7 cellular contexts compared by ENCODE assay signal in genomic region chr5:178130234-178130575, GRCh38. TPM values are rescaled to one million over a fixed set of nuclear protein-coding genes. Genes with fewer than 3 reads are reported as not detected.
A peak's percentile ranks its signal among the peaks of the same experiment; 100 is the strongest.
DNase-seq lines count a peak whose midpoint lies in the region; ATAC-seq and TF ChIP-seq lines count a peak whose summit lies in the region.
"Not testable (repeated sequence)": the region's sequence is repeated elsewhere in the genome, so short reads cannot be mapped to it uniquely, and the experiment has no call there.

No MANE protein-coding gene starts in this region.

- not testable (repeated sequence) for H3K9me3 ChIP-seq in ES-I3 (ENCODE audit: control insufficient read depth, insufficient read depth, low read length); mononuclear cell (ENCODE audit: low read depth, low read length); gastrocnemius medialis

- peak overlapping the region; percentile 75 for H3K4me3 ChIP-seq in mononuclear cell (ENCODE audit: low read length)
- peak overlapping the region; percentile 73 to 100 (median 89) for H3K4me3 ChIP-seq in gastrocnemius medialis

- POLR2A ChIA-PET in activated CD8-positive, alpha-beta T cell treated with anti-CD3 and anti-CD28 coated beads for 36 hours (lab: Charles Lee): interaction anchor here (1.1 to 6.0 kb wide), 3 partner anchors 10 to 54 kb away, joined by 4 to 44 read pairs (median 16); partner anchors contain the start of gene N4BP3

- peak overlapping the region; percentile 72 for H3K4me3 Mint-ChIP-seq in activated CD8-positive, alpha-beta T cell treated with anti-CD3 and anti-CD28 coated beads for 36 hours

- not testable (repeated sequence) for TF ChIP-seq CTCF in activated CD8-positive, alpha-beta T cell treated with anti-CD3 and anti-CD28 coated beads for 36 hours (IDR thresholded peaks at IDR 0.05); gastrocnemius medialis (IDR thresholded peaks at IDR 0.05 in 4 of 5, conservative IDR thresholded peaks at IDR 0.05 in 1 of 5)

- H3K27me3 ChIP-seq in mononuclear cell (ENCODE audit: insufficient read depth, low read length); gastrocnemius medialis: not testable (repeated sequence)

- in situ Hi-C loops in gastrocnemius medialis (cut with MboI; ENCODE audit: low sequenced_read_pairs in 4 of 4): not testable (repeated sequence)

- peak; percentile 51 for DNase-seq in NCI-H2171 treated with DMSO at 0.1 percent for 48 hours (lab: John Stamatoyannopoulos, UW)
- not testable (repeated sequence) for DNase-seq in activated CD8-positive, alpha-beta T cell treated with anti-CD3 and anti-CD28 coated beads for 36 hours; caudate nucleus (lab: John Stamatoyannopoulos, UW); Right ventricle myocardium inferior (ENCODE audit: missing footprints); gastrocnemius medialis

- not testable (repeated sequence) for H3K27me3 Mint-ChIP-seq in activated CD8-positive, alpha-beta T cell treated with anti-CD3 and anti-CD28 coated beads for 36 hours

- not testable (repeated sequence) for ATAC-seq in activated CD8-positive, alpha-beta T cell treated with anti-CD3 and anti-CD28 coated beads for 36 hours; gastrocnemius medialis
- ATAC-seq in Right ventricle myocardium inferior: peak; percentile 17

- peaks cover 12% of the 10 kb centered on the region for H3K36me3 Mint-ChIP-seq in activated CD8-positive, alpha-beta T cell treated with anti-CD3 and anti-CD28 coated beads for 36 hours (ENCODE audit: low read depth)

- H3K4me1 ChIP-seq in ES-I3 (ENCODE audit: insufficient read depth, low read length) (peaks cover 22% of the 10 kb centered on the region), mononuclear cell (ENCODE audit: insufficient read depth, low read length) (peaks cover 17% of the 10 kb centered on the region), gastrocnemius medialis (peaks cover 8 to 11% of the 10 kb centered on the region in 2 donors)

- H3K27ac ChIP-seq in caudate nucleus (ENCODE audit: low read depth, low read length): peak overlapping the region; percentile 52
- H3K27ac ChIP-seq in gastrocnemius medialis: peak overlapping the region; percentile 88 to 99 (median 94)

- peaks cover 17% of the 10 kb centered on the region for H3K4me1 Mint-ChIP-seq in activated CD8-positive, alpha-beta T cell treated with anti-CD3 and anti-CD28 coated beads for 36 hours (ENCODE audit: low read depth)

- not testable (repeated sequence) for TF ChIP-seq POLR2A in gastrocnemius medialis (IDR thresholded peaks at IDR 0.05)

- H3K36me3 ChIP-seq in ES-I3 (ENCODE audit: insufficient read depth, low read length): not testable (repeated sequence)
- H3K36me3 ChIP-seq in gastrocnemius medialis: peaks cover 0 to 10% of the 10 kb centered on the region in 2 donors

- CTCF ChIA-PET in activated CD8-positive, alpha-beta T cell treated with anti-CD3 and anti-CD28 coated beads for 36 hours (lab: Charles Lee): interaction anchor here (0.6 to 1.0 kb wide), 2 partner anchors 14 to 57 kb away, joined by 3 read pairs; no protein-coding TSS in a partner anchor

- intact Hi-C loops in activated CD8-positive, alpha-beta T cell treated with anti-CD3 and anti-CD28 coated beads for 36 hours (cut with micrococcal nuclease): not testable (repeated sequence)
- intact Hi-C loops in Right ventricle myocardium inferior (cut with DNase I): loop anchor here (2.0 kb wide), 1 partner anchor 17 kb away; the partner anchor contains the start of gene N4BP3
- intact Hi-C loops in gastrocnemius medialis (cut with DNase I; ENCODE audit: low total_unique reads): loop anchor here (1.0 kb wide), 1 partner anchor 9 kb away; no protein-coding TSS in a partner anchor

- peak overlapping the region; percentile 66 for H3K27ac Mint-ChIP-seq in activated CD8-positive, alpha-beta T cell treated with anti-CD3 and anti-CD28 coated beads for 36 hours

- not testable (repeated sequence) for H3K9me3 Mint-ChIP-seq in activated CD8-positive, alpha-beta T cell treated with anti-CD3 and anti-CD28 coated beads for 36 hours

- peak overlapping the region; percentile 99 for H3K9ac ChIP-seq in ES-I3 (ENCODE audit: low read depth, low read length)

RNA-seq across cellular contexts. Expression of gene RMND5B, which starts 0.6 kb away (rescaled TPM):
- 10 to 100 TPM; 32.9 to 33.4 TPM for total RNA-seq in activated CD8-positive, alpha-beta T cell treated with anti-CD3 and anti-CD28 coated beads for 36 hours
- total RNA-seq in Right ventricle myocardium inferior (35.2 TPM), mononuclear cell (10.2 TPM), gastrocnemius medialis (10 to 100 TPM; 24.0 to 55.9 (median 44.2) TPM)

RNA-seq across cellular contexts. Expression of gene N4BP3, which starts 16.9 kb away (rescaled TPM):
- total RNA-seq in activated CD8-positive, alpha-beta T cell treated with anti-CD3 and anti-CD28 coated beads for 36 hours: 10 to 100 TPM; 33.2 to 33.4 TPM
- total RNA-seq in Right ventricle myocardium inferior: 2.9 TPM
- total RNA-seq in mononuclear cell: 5.1 TPM
- total RNA-seq in gastrocnemius medialis: 1 to 10 TPM; 1.6 to 3.2 (median 2.1) TPM

RNA-seq across cellular contexts. Expression of gene NHP2, which starts 23.5 kb away (rescaled TPM):
- 100 to 1,000 TPM; 287 to 296 TPM for total RNA-seq in activated CD8-positive, alpha-beta T cell treated with anti-CD3 and anti-CD28 coated beads for 36 hours
- total RNA-seq in Right ventricle myocardium inferior (79.8 TPM), mononuclear cell (47.5 TPM), gastrocnemius medialis (100 to 1,000 TPM; 157 to 261 (median 241) TPM)

RNA-seq across cellular contexts. Expression of gene GMCL2, which starts 57.0 kb away (rescaled TPM):
- not detected for total RNA-seq in activated CD8-positive, alpha-beta T cell treated with anti-CD3 and anti-CD28 coated beads for 36 hours
- not detected for total RNA-seq in Right ventricle myocardium inferior
- not detected for total RNA-seq in mononuclear cell
- total RNA-seq in gastrocnemius medialis: not detected
